ENCODE assay signal across 2 cellular contexts in the genomic region with DNA sequence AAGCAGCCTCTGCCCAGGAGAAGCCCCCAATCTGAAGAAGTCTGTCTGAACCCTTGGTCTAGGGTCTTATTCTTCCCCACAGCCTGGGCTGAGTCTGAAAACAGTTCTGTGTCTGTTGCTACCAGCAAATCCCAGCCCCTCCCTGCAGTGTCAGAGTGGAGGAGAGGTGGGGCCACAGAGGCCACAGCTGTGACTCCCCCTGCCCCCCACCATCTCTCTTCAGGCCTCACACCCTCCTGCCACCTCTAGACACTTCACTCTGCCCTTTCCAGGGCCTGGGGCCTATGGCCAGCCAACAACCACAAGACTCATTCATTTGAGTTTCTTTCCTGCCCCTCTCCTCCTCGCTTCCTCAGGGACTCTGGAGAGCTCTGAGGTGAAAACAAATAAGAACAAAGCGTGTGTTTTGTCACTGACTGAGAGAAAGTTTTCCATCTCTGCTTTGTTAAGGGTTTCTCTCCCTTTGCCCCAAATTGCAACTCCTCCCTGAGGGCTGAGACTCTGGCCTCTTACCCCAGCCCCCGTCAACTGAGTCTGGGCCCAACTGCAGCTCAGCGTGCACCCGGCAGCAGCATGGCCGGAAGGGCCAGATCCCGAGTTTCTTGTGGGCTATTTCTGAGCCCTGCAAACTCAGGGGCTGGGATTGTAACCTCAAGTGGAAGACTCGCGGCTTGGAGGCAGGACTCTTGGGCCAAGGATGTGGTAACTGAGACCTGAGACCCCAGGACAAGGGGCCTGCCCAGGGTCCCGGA.
TF ChIP-seq lines count a peak whose summit lies in the region.

No MANE protein-coding gene starts in this region.

TF ChIP-seq in HEK293, 187 proteins besides CTCF, POLR2A, EP300 and RAD21 (continues in another document):
- no peak for TF ChIP-seq INSM2 (tag by site-specific recombination; IDR thresholded peaks at IDR 0.05)
- TF ChIP-seq ZNF433 (tag by site-specific recombination; IDR thresholded peaks at IDR 0.05; ENCODE audit: low read depth) = no peak
- TF ChIP-seq SCRT1 (tag by site-specific recombination; IDR thresholded peaks at IDR 0.05; ENCODE audit: borderline replicate concordance) = no peak
- no peak for TF ChIP-seq KLF1 (tag by site-specific recombination; IDR thresholded peaks at IDR 0.05)
- 0 out of 2 replicates have a peak, but pooled peaks have one; percentile 19 for TF ChIP-seq ZIC2 (tag by site-specific recombination; IDR thresholded peaks at IDR 0.05)
- TF ChIP-seq ZBTB8A (tag by site-specific recombination; IDR thresholded peaks at IDR 0.05) = no peak
- no peak for TF ChIP-seq SP7 (tag by site-specific recombination; IDR thresholded peaks at IDR 0.05)
- TF ChIP-seq ZNF692 (tag by site-specific recombination; IDR thresholded peaks at IDR 0.05) = peak; percentile 41; the same call in 1 of the 2 replicates
- no peak for TF ChIP-seq ZNF426 (tag by site-specific recombination; IDR thresholded peaks at IDR 0.05)
- TF ChIP-seq ZNF629 (tag by site-specific recombination; IDR thresholded peaks at IDR 0.05) = no peak
- no peak for TF ChIP-seq ZNF501 (tag by site-specific recombination; IDR thresholded peaks at IDR 0.05)
- TF ChIP-seq ZNF394 (tag by site-specific recombination; IDR thresholded peaks at IDR 0.05; ENCODE audit: borderline replicate concordance) = no peak
- TF ChIP-seq, protein P1, sequence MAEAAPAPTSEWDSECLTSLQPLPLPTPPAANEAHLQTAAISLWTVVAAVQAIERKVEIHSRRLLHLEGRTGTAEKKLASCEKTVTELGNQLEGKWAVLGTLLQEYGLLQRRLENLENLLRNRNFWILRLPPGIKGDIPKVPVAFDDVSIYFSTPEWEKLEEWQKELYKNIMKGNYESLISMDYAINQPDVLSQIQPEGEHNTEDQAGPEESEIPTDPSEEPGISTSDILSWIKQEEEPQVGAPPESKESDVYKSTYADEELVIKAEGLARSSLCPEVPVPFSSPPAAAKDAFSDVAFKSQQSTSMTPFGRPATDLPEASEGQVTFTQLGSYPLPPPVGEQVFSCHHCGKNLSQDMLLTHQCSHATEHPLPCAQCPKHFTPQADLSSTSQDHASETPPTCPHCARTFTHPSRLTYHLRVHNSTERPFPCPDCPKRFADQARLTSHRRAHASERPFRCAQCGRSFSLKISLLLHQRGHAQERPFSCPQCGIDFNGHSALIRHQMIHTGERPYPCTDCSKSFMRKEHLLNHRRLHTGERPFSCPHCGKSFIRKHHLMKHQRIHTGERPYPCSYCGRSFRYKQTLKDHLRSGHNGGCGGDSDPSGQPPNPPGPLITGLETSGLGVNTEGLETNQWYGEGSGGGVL (tag by site-specific recombination; IDR thresholded peaks at IDR 0.05) = peak; percentile 30; the same call in 1 of the 2 replicates
- TF ChIP-seq ZFHX2 (tag by site-specific recombination; conservative IDR thresholded peaks at IDR 0.05) = no peak
- no peak for TF ChIP-seq PRDM1 (tag by site-specific recombination; IDR thresholded peaks at IDR 0.05)

TF ChIP-seq in K562, 482 proteins besides CTCF, POLR2A, EP300 and RAD21:
- TF ChIP-seq NCOA1 (IDR thresholded peaks at IDR 0.05; ENCODE audit: low read depth) (no peak), SAP30 (IDR thresholded peaks at IDR 0.05; ENCODE audit: borderline replicate concordance, insufficient read depth, low read depth, low read length, poor library complexity, severe bottlenecking) (no peak), MCM7 (IDR thresholded peaks at IDR 0.05) (no peak), HNRNPK (IDR thresholded peaks at IDR 0.05; ENCODE audit: low read depth, low read length, poor library complexity, severe bottlenecking) (no peak), ZNF644 (tag; IDR thresholded peaks at IDR 0.05; ENCODE audit: low read depth) (no peak), RNF219 (CRISPR knock-in tag; IDR thresholded peaks at IDR 0.05) (no peak), RB1 (IDR thresholded peaks at IDR 0.05; ENCODE audit: low read depth) (no peak), NFRKB (IDR thresholded peaks at IDR 0.05; ENCODE audit: low read depth) (no peak), ZNF175 (CRISPR knock-in tag; IDR thresholded peaks at IDR 0.05; ENCODE audit: low read depth) (no peak), KLF13 (tag; IDR thresholded peaks at IDR 0.05; ENCODE audit: borderline replicate concordance, low read depth) (no peak), ZNF551 (CRISPR knock-in tag; IDR thresholded peaks at IDR 0.05) (no peak), MAZ (CRISPR knock-in tag; conservative IDR thresholded peaks at IDR 0.05 in 1 of 2, IDR thresholded peaks at IDR 0.05 in 1 of 2) (no peak), ZNF197 (CRISPR knock-in tag; IDR thresholded peaks at IDR 0.05; ENCODE audit: low read depth) (no peak), CREB1 (IDR thresholded peaks at IDR 0.05) (no peak), CREB1 (CRISPR knock-in tag; IDR thresholded peaks at IDR 0.05) (no peak), THRAP3 (IDR thresholded peaks at IDR 0.05; ENCODE audit: borderline replicate concordance) (no peak), NONO (IDR thresholded peaks at IDR 0.05; ENCODE audit: low read depth in 2 of 2, low read length in 1 of 2) (no peak), RBM25 (IDR thresholded peaks at IDR 0.05; ENCODE audit: low read depth, low read length, severe bottlenecking) (no peak)
- TF ChIP-seq, protein P2, sequence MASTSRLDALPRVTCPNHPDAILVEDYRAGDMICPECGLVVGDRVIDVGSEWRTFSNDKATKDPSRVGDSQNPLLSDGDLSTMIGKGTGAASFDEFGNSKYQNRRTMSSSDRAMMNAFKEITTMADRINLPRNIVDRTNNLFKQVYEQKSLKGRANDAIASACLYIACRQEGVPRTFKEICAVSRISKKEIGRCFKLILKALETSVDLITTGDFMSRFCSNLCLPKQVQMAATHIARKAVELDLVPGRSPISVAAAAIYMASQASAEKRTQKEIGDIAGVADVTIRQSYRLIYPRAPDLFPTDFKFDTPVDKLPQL (IDR thresholded peaks at IDR 0.05; ENCODE audit: extremely low read depth, insufficient read length) = no peak
TF ChIP-seq in K562: peak in this region for 0.
